5 cellular contexts compared by ENCODE assay signal in the genomic region with DNA sequence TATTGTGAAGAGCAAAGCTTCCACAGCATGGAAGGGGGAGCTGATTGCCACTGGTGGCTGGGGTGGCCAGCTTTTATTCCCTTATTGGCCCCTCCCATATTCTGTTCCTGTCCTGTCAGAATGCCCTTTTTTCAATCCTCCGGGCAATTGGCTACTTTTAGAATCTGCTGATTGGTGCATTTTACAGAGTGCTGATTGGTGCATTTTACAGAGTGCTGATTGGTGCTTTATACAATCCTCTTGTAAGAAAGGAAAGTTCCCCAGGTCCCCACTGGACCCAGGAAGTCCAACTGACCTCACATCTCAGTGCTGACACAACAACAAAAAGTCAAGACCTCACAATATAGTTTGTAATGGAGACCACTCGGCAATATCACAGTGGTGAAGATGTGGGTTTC.
"Had no signal": no experiment of that assay in that cellular context is flagged by ENCODE, and none has a peak within 500 bp of the region (broad histone marks: within the 10 kb centered on the region; RNA-seq: fewer than 3 reads in every experiment).

No MANE protein-coding gene starts in this region.

- H3K36me3 ChIP-seq: HAP-1 had no signal

- H3K27ac ChIP-seq: HL-60 had no signal

- H3K4me2 ChIP-seq: GM23338 had no signal

- DNase-seq: HFFc6, KG1 had no signal

- H3K4me3 ChIP-seq: GM23338, HAP-1 had no signal

- H3K4me1 ChIP-seq: HAP-1 had no signal

- H3K9me3 ChIP-seq: HAP-1 had no signal

- H2AFZ ChIP-seq: GM23338 had no signal
